11 cellular contexts compared by ENCODE assay signal in genomic region chr10:127195571-127196226, GRCh38. TPM values are rescaled to one million over a fixed set of nuclear protein-coding genes. Genes with fewer than 3 reads are reported as not detected.
DNase-seq lines count a peak whose midpoint lies in the region; ATAC-seq, FAIRE-seq and TF ChIP-seq lines count a peak whose summit lies in the region.
"Had no signal": no experiment of that assay in that cellular context is flagged by ENCODE, and none has a peak within 500 bp of the region (broad histone marks: within the 10 kb centered on the region; RNA-seq: fewer than 3 reads in every experiment).

No MANE protein-coding gene starts in this region.

- H3K36me3 ChIP-seq in heart right ventricle (peaks cover 0 to 6% (median 0%) of the 10 kb centered on the region in 9 donors), pancreas (no peaks in the 10 kb centered on the region)

- FAIRE-seq in pancreas (lab: Jason Lieb, UNC), result no peak

- H3K36me3 Mint-ChIP-seq in Calu3 (ENCODE audit: insufficient read depth, unreplicated experiment) (peaks cover 5% of the 10 kb centered on the region), WTC11 (no peaks in the 10 kb centered on the region)

- no peak for TF ChIP-seq POLR2A in GM18505 (IDR thresholded peaks at IDR 0.05; ENCODE audit: borderline replicate concordance, extremely low read depth, insufficient read depth, insufficient read length)

- H3K4me3 Mint-ChIP-seq in Calu3 (ENCODE audit: low read depth, unreplicated experiment) (peak overlapping the region; percentile 56), WTC11 (peak overlapping the region; percentile 61)
- H3K4me3 Mint-ChIP-seq: activated B cell treated with CpG ODN at 0.5 μM for 24 hours had no signal

- ATAC-seq in WTC11 (peak; percentile 17), heart right ventricle (peak in 6 of 8 donors; percentile 3 to 38 (median 30)), pancreas (peak; percentile 35 to 56 (median 46)), GM18505 (IDR thresholded peaks at IDR 0.05; ENCODE audit: unreplicated experiment) (no peak)

- 0 to 1% methylated on average over 72 to 77 of the region's 77 CpGs for WGBS in heart right ventricle, 2 donors
- WGBS in pancreas, 2 donors, result 1 to 2% methylated on average over 73 to 77 of the region's 77 CpGs

- H3K27ac Mint-ChIP-seq in Calu3 (ENCODE audit: unreplicated experiment), result no peak overlapping the region
- H3K27ac Mint-ChIP-seq in WTC11, result no peak overlapping the region
- H3K27ac Mint-ChIP-seq: activated B cell treated with CpG ODN at 0.5 μM for 24 hours had no signal

- H3K4me1 Mint-ChIP-seq in Calu3 (ENCODE audit: low read depth, unreplicated experiment) (no peaks in the 10 kb centered on the region), WTC11 (peaks cover 24% of the 10 kb centered on the region)
- H3K4me1 Mint-ChIP-seq: activated B cell treated with CpG ODN at 0.5 μM for 24 hours had no signal

- H3K4me1 ChIP-seq in heart right ventricle (peaks cover 5 to 26% (median 19%) of the 10 kb centered on the region in 9 donors), pancreas (peaks cover 0 to 12% (median 2%) of the 10 kb centered on the region in 3 donors)

- TF ChIP-seq CTCF in Calu3 (IDR thresholded peaks at IDR 0.05; ENCODE audit: unreplicated experiment) (no peak), WTC11 (IDR thresholded peaks at IDR 0.05) (no peak), heart right ventricle (IDR thresholded peaks at IDR 0.05) (no peak), pancreas (IDR thresholded peaks at IDR 0.05) (no peak), GM10266 (IDR thresholded peaks at IDR 0.05; ENCODE audit: control insufficient read depth, insufficient read depth, low read depth, missing control alignments) (no peak)

- peak overlapping the region; percentile 24 to 65 (median 51) for H3K4me3 ChIP-seq in heart right ventricle
- H3K4me3 ChIP-seq in pancreas, result peak overlapping the region in 2 of 4 donors; percentile 32 to 41

- H3K27me3 ChIP-seq in heart right ventricle (peaks cover 0 to 35% (median 0%) of the 10 kb centered on the region in 7 donors), pancreas (no peaks in the 10 kb centered on the region)

- H3K27ac ChIP-seq in heart right ventricle, result no peak overlapping the region
- no peak overlapping the region for H3K27ac ChIP-seq in pancreas

- no peaks in the 10 kb centered on the region for H3K27me3 Mint-ChIP-seq in Calu3 (ENCODE audit: unreplicated experiment)
- peaks cover 36% of the 10 kb centered on the region for H3K27me3 Mint-ChIP-seq in WTC11 (ENCODE audit: low read depth)

- no peaks in the 10 kb centered on the region for H3K9me3 Mint-ChIP-seq in Calu3 (ENCODE audit: low read depth, unreplicated experiment)
- H3K9me3 Mint-ChIP-seq in WTC11, result no peaks in the 10 kb centered on the region
- H3K9me3 Mint-ChIP-seq: activated B cell treated with CpG ODN at 0.5 μM for 24 hours had no signal

- DNase-seq in Calu3 (peak; percentile 5), WTC11 (ENCODE audit: low spot score) (peak; percentile 44), heart right ventricle (peak in 1 of 2 donors; percentile 20), pancreas (peak in 3 of 6 donors; percentile 24 to 74 (median 64)), NCI-H1436 treated with DMSO at 0.1 percent for 48 hours (lab: John Stamatoyannopoulos, UW) (no peak), GM10266 (ENCODE audit: extremely low spot score) (no peak)
- no peak for DNase-seq in activated T-cell treated with anti-CD3 and anti-CD28 coated beads, Interleukin-2, amount 50 U/mL, for 1 hour
- DNase-seq: activated B cell treated with CpG ODN at 0.5 μM for 24 hours, DND-41 had no signal

- BruUV-seq in Calu3 (replicated peaks; lab: Mats Ljungman, UMichigan), result no TSS peak

- CTCF ChIA-PET in Calu3 (lab: Charles Lee) (no interaction called here), WTC11 (lab: Charles Lee) (interaction anchor here (0.7 to 2.3 kb wide), 11 partner anchors 21 to 447 kb away, joined by 3 to 11 read pairs (median 4); no protein-coding TSS in a partner anchor)

- intact Hi-C loops in Calu3 (cut with micrococcal nuclease; ENCODE audit: unreplicated experiment), result no loop called here
- intact Hi-C loops in heart right ventricle (cut with DNase I), result no loop called here
- intact Hi-C loops in pancreas (cut with DNase I), result no loop called here

- POLR2A ChIA-PET in WTC11 (lab: Charles Lee), result no interaction called here

- no peaks in the 10 kb centered on the region for H3K9me3 ChIP-seq in heart right ventricle
- H3K9me3 ChIP-seq in pancreas, result no peaks in the 10 kb centered on the region

TF ChIP-seq in WTC11, 78 proteins besides CTCF, POLR2A, EP300 and RAD21:
- TF ChIP-seq ZNF263 (CRISPR knock-in tag; IDR thresholded peaks at IDR 0.05; ENCODE audit: low read depth) (peak; percentile 31; the same call in 1 of the 2 replicates), MAX (CRISPR knock-in tag; IDR thresholded peaks at IDR 0.05) (0 out of 2 replicates have a peak, but pooled peaks have one; percentile 28), STAT6 (CRISPR knock-in tag; conservative IDR thresholded peaks at IDR 0.05; ENCODE audit: low read depth) (no peak), ELF4 (CRISPR knock-in tag; IDR thresholded peaks at IDR 0.05; ENCODE audit: low read depth) (peak; percentile 64; the same call in 1 of the 2 replicates), HMGXB4 (CRISPR knock-in tag; IDR thresholded peaks at IDR 0.05) (peak; percentile 55; the same call in 1 of the 2 replicates), ZNF317 (CRISPR knock-in tag; IDR thresholded peaks at IDR 0.05; ENCODE audit: borderline replicate concordance, low read depth) (no peak), ESRRA (CRISPR knock-in tag; IDR thresholded peaks at IDR 0.05; ENCODE audit: borderline replicate concordance) (0 out of 2 replicates have a peak, but pooled peaks have one; percentile 27), PREB (CRISPR knock-in tag; IDR thresholded peaks at IDR 0.05; ENCODE audit: borderline replicate concordance) (no peak)

RNA-seq across cellular contexts. Expression of gene INSYN2A, which starts 0.7 kb away (rescaled TPM):
- total RNA-seq in Calu3 (2022), result not detected in 2 replicates
- total RNA-seq in WTC11 (2021), result 0.13 to 0.23 TPM (median 0.21 TPM) in 3 replicates
- total RNA-seq in heart right ventricle, result under 1 TPM in 5 of 10 donors, not detected in 5; 0.09 to 0.19 (median 0.15) TPM
- under 1 TPM in 1 of 2 donors, not detected in 1; 0.01 TPM for polyA plus RNA-seq in heart right ventricle
- total RNA-seq in pancreas, result under 1 TPM in 2 of 6 donors, not detected in 4; 0.09 TPM
- polyA plus RNA-seq in pancreas, result under 1 TPM; 0.02 to 0.08 TPM
- total RNA-seq: activated B cell treated with CpG ODN at 0.5 μM for 24 hours, dermis microvascular lymphatic vessel endothelial cell had no signal

Comparison
In these comparisons a context has a peak if more than half of its experiments do, and no peak if none do; other contexts are left out.
1. DNase-seq: peak in Calu3 (single experiment) and WTC11 (single experiment); none in NCI-H1436 treated with DMSO at 0.1 percent for 48 hours (single experiment), GM10266 (single experiment) and activated T-cell treated with anti-CD3 and anti-CD28 coated beads, Interleukin-2, amount 50 U/mL, for 1 hour (single experiment).